Comparison of ENCODE assay signal across 8 cellular contexts in genomic region chr2:217650716-217651360, GRCh38.
DNase-seq lines count a peak whose midpoint lies in the region; ATAC-seq and TF ChIP-seq lines count a peak whose summit lies in the region.

No MANE protein-coding gene starts in this region.

- no peak overlapping the region for H3K4me3 ChIP-seq in Jurkat, Clone E6-1 (ENCODE audit: low read length)

- H3K9me3 Mint-ChIP-seq in CD14-positive monocyte (no peaks in the 10 kb centered on the region), mesothelial cell of epicardium (no peaks in the 10 kb centered on the region)

- H3K27me3 Mint-ChIP-seq in CD14-positive monocyte (ENCODE audit: low read depth in 3 of 3) (peaks cover 4 to 11% (median 10%) of the 10 kb centered on the region in 3 donors), mesothelial cell of epicardium (ENCODE audit: low read depth) (no peaks in the 10 kb centered on the region)

- H3K36me3 Mint-ChIP-seq in CD14-positive monocyte = no peaks in the 10 kb centered on the region
- H3K36me3 Mint-ChIP-seq in mesothelial cell of epicardium = no peaks in the 10 kb centered on the region

- ATAC-seq in GM18517 (IDR thresholded peaks at IDR 0.05; ENCODE audit: unreplicated experiment) = peak; percentile 48
- no peak for ATAC-seq in GM18519 (IDR thresholded peaks at IDR 0.05; ENCODE audit: low FRiP score, unreplicated experiment)

- peaks cover 4% of the 10 kb centered on the region for H3K4me1 Mint-ChIP-seq in CD14-positive monocyte
- H3K4me1 Mint-ChIP-seq in mesothelial cell of epicardium = peaks cover 13% of the 10 kb centered on the region

- no peak overlapping the region for H3K27ac Mint-ChIP-seq in CD14-positive monocyte
- H3K27ac Mint-ChIP-seq in mesothelial cell of epicardium = no peak overlapping the region

- H3K4me3 Mint-ChIP-seq in CD14-positive monocyte (no peak overlapping the region), mesothelial cell of epicardium (no peak overlapping the region)

- intact Hi-C loops in CD14-positive monocyte (cut with micrococcal nuclease) = loop anchor here in 1 of 2 donors (5.0 kb wide), 1 partner anchor 101 kb away; no protein-coding TSS in a partner anchor

- peak; percentile 81 for TF ChIP-seq CTCF in CD14-positive monocyte (IDR thresholded peaks at IDR 0.05)
- TF ChIP-seq CTCF in mesothelial cell of epicardium (IDR thresholded peaks at IDR 0.05; ENCODE audit: unreplicated experiment) = peak; percentile 47

- DNase-seq in CD14-positive monocyte (ENCODE audit: low spot score) (no peak), RPMI7951 (ENCODE audit: low read depth) (peak; percentile 72), epidermal melanocyte (ENCODE audit: insufficient read length, low spot score) (peak; percentile 38), mesothelial cell of epicardium (ENCODE audit: low spot score in 2 of 2, unreplicated experiment in 2 of 2) (no peak), mesenteric fat pad (ENCODE audit: low spot score) (no peak)
- peak; percentile 57 for DNase-seq in Jurkat, Clone E6-1 (ENCODE audit: low read depth, low spot score)

Comparison
In these comparisons a context has a peak if more than half of its experiments do, and no peak if none do; other contexts are left out.
1. DNase-seq: peak in Jurkat, Clone E6-1 (single experiment), RPMI7951 (single experiment) and epidermal melanocyte (single experiment); none in CD14-positive monocyte (single experiment), mesothelial cell of epicardium (0 of 2) and mesenteric fat pad (single experiment).